ENCODE assay signal across 1 cellular context in the genomic region with DNA sequence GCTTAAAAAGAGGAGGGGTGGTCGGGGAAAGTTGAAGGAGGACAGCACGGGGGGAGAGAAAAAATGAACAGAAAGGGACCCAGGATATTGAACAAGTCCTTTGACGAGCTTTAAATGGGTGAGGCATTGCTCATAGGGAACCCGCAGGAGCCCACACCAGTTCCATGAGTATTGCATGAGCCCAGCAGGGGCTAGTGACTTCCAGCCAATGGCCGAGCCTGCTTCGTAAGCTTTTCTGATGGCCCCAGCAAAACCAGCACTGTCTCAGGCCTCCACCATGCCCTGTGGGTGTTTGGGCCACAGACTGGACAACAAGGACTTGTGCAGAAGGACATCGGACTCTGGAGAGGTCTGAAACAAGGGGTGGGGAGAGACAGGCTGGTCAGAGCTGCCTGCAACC.
TF ChIP-seq lines count a peak whose summit lies in the region.

No MANE protein-coding gene starts in this region.

TF ChIP-seq in IMR-90, 13 proteins besides CTCF, POLR2A, EP300 and RAD21:
- TF ChIP-seq FOS (IDR thresholded peaks at IDR 0.05; ENCODE audit: low read depth, low read length) = no peak
- TF ChIP-seq RFX5 (IDR thresholded peaks at IDR 0.05; ENCODE audit: low read depth, low read length) = no peak
- no peak for TF ChIP-seq BHLHE40 (IDR thresholded peaks at IDR 0.05; ENCODE audit: low read depth, low read length)
TF ChIP-seq in IMR-90: peak in this region for 0.
